ENCODE assay signal across 30 cellular contexts in genomic region chr15:46061002-46061401, GRCh38.
"Had no signal": no experiment of that assay in that cellular context is flagged by ENCODE, and none has a peak within 500 bp of the region (broad histone marks: within the 10 kb centered on the region; RNA-seq: fewer than 3 reads in every experiment).

No MANE protein-coding gene starts in this region.

- H3K4me3 ChIP-seq: ascending aorta, breast epithelium, cardiac muscle cell, coronary artery, dorsolateral prefrontal cortex had no signal

- H3K27me3 ChIP-seq: ascending aorta, breast epithelium, cardiac muscle cell, dorsolateral prefrontal cortex had no signal

- H3K4me1 Mint-ChIP-seq: activated CD4-positive, alpha-beta T cell treated with anti-CD3 and anti-CD28 coated beads for 36 hours; activated CD4-positive, alpha-beta T cell treated with anti-CD3 and anti-CD28 coated beads, Interleukin-2, amount 10 ng/mL, durations not matched to agents 24 days and 14 days; activated CD8-positive, alpha-beta memory T cell treated with anti-CD3 and anti-CD28 coated beads, Interleukin-2, amount 10 ng/mL, durations not matched to agents 7 days and 5 days; activated naive CD4-positive, alpha-beta T cell treated with anti-CD3 and anti-CD28 coated beads, Interleukin-2, amount 10 ng/mL, durations not matched to agents 7 days and 5 days; activated naive CD8-positive, alpha-beta T cell treated with anti-CD3 and anti-CD28 coated beads, Interleukin-2, amount 10 ng/mL, durations not matched to agents 7 days and 5 days; brain; endodermal cell had no signal

- DNase-seq: activated CD4-positive, alpha-beta memory T cell treated with anti-CD3 and anti-CD28 coated beads for 36 hours; activated CD4-positive, alpha-beta T cell treated with anti-CD3 and anti-CD28 coated beads for 36 hours; activated CD4-positive, alpha-beta T cell treated with anti-CD3 and anti-CD28 coated beads, Interleukin-2, amount 10 ng/mL, durations not matched to agents 24 days and 14 days; activated CD4-positive, CD25-positive, alpha-beta regulatory T cell; activated CD4-positive, CD25-positive, alpha-beta regulatory T cell treated with anti-CD3 and anti-CD28 coated beads, Interleukin-2, amount 50 U/mL, for 72 hours; activated CD8-positive, alpha-beta memory T cell treated with anti-CD3 and anti-CD28 coated beads, Interleukin-2, amount 10 ng/mL, durations not matched to agents 7 days and 5 days; activated CD8-positive, alpha-beta memory T cell treated with anti-CD3 and anti-CD28 coated beads, Interleukin-2, amount 50 U/mL, for 4 hours; activated CD8-positive, alpha-beta T cell treated with anti-CD3 and anti-CD28 coated beads, Interleukin-2, amount 10 ng/mL, durations not matched to agents 7 days and 5 days; activated gamma-delta T cell; activated naive CD4-positive, alpha-beta T cell; activated naive CD4-positive, alpha-beta T cell treated with anti-CD3 and anti-CD28 coated beads, Interleukin-2, amount 10 ng/mL, durations not matched to agents 7 days and 5 days; activated naive CD8-positive, alpha-beta T cell treated with anti-CD3 and anti-CD28 coated beads, Interleukin-2, amount 10 ng/mL, durations not matched to agents 7 days and 5 days; activated T-cell treated with anti-CD3 and anti-CD28 coated beads for 4 hours; activated T-cell treated with anti-CD3 and anti-CD28 coated beads, Interleukin-2, amount 50 U/mL, for 24 hours; activated T-cell treated with anti-CD3 and anti-CD28 coated beads, Interleukin-2, amount 50 U/mL, for 72 hours; central memory CD4-positive, alpha-beta T cell; effector memory CD4-positive, alpha-beta T cell; endodermal cell; foreskin fibroblast; head of caudate nucleus; T-helper 2 cell had no signal

- H3K4me3 Mint-ChIP-seq: activated CD4-positive, alpha-beta memory T cell treated with anti-CD3 and anti-CD28 coated beads for 36 hours; activated CD4-positive, alpha-beta T cell treated with anti-CD3 and anti-CD28 coated beads for 36 hours; activated CD4-positive, alpha-beta T cell treated with anti-CD3 and anti-CD28 coated beads, Interleukin-2, amount 10 ng/mL, durations not matched to agents 24 days and 14 days; activated CD8-positive, alpha-beta memory T cell treated with anti-CD3 and anti-CD28 coated beads, Interleukin-2, amount 10 ng/mL, durations not matched to agents 7 days and 5 days; activated CD8-positive, alpha-beta T cell treated with anti-CD3 and anti-CD28 coated beads, Interleukin-2, amount 10 ng/mL, durations not matched to agents 7 days and 5 days; activated naive CD4-positive, alpha-beta T cell treated with anti-CD3 and anti-CD28 coated beads, Interleukin-2, amount 10 ng/mL, durations not matched to agents 7 days and 5 days; activated naive CD8-positive, alpha-beta T cell treated with anti-CD3 and anti-CD28 coated beads, Interleukin-2, amount 10 ng/mL, durations not matched to agents 7 days and 5 days; activated T-cell treated with anti-CD3 and anti-CD28 coated beads, Interleukin-2, amount 50 U/mL, for 24 hours; activated T-cell treated with anti-CD3 and anti-CD28 coated beads, Interleukin-2, amount 50 U/mL, for 72 hours; brain; dendritic cell treated with granulocyte-macrophage colony-stimulating factor and Interleukin-4, amounts not matched to agents 40 ng/mL and 50 ng/mL, for 4 days; endodermal cell had no signal

- H3K9me3 ChIP-seq: ascending aorta, breast epithelium had no signal

- H3K9me3 Mint-ChIP-seq: activated CD4-positive, alpha-beta memory T cell treated with anti-CD3 and anti-CD28 coated beads for 36 hours; activated CD4-positive, alpha-beta T cell treated with anti-CD3 and anti-CD28 coated beads, Interleukin-2, amount 10 ng/mL, durations not matched to agents 24 days and 14 days; activated T-cell treated with anti-CD3 and anti-CD28 coated beads, Interleukin-2, amount 50 U/mL, for 24 hours; endodermal cell had no signal

- H3K27ac ChIP-seq: ascending aorta, breast epithelium, cardiac muscle cell, coronary artery had no signal

- H3K36me3 ChIP-seq: ascending aorta, breast epithelium, cardiac muscle cell had no signal

- FAIRE-seq: frontal cortex had no signal

- H3K4me1 ChIP-seq: ascending aorta, breast epithelium had no signal

- H3K27me3 Mint-ChIP-seq: activated CD4-positive, alpha-beta memory T cell treated with anti-CD3 and anti-CD28 coated beads for 36 hours; activated CD4-positive, alpha-beta T cell treated with anti-CD3 and anti-CD28 coated beads for 36 hours; activated CD4-positive, alpha-beta T cell treated with anti-CD3 and anti-CD28 coated beads, Interleukin-2, amount 10 ng/mL, durations not matched to agents 24 days and 14 days; activated CD8-positive, alpha-beta memory T cell treated with anti-CD3 and anti-CD28 coated beads, Interleukin-2, amount 10 ng/mL, durations not matched to agents 7 days and 5 days; activated naive CD4-positive, alpha-beta T cell treated with anti-CD3 and anti-CD28 coated beads, Interleukin-2, amount 10 ng/mL, durations not matched to agents 7 days and 5 days; activated naive CD8-positive, alpha-beta T cell treated with anti-CD3 and anti-CD28 coated beads, Interleukin-2, amount 10 ng/mL, durations not matched to agents 7 days and 5 days; activated T-cell treated with anti-CD3 and anti-CD28 coated beads, Interleukin-2, amount 50 U/mL, for 24 hours; dendritic cell treated with granulocyte-macrophage colony-stimulating factor and Interleukin-4, amounts not matched to agents 40 ng/mL and 50 ng/mL, for 4 days had no signal

- H3K27ac Mint-ChIP-seq: activated CD4-positive, alpha-beta memory T cell treated with anti-CD3 and anti-CD28 coated beads for 36 hours; activated CD4-positive, alpha-beta T cell treated with anti-CD3 and anti-CD28 coated beads for 36 hours; activated CD4-positive, alpha-beta T cell treated with anti-CD3 and anti-CD28 coated beads, Interleukin-2, amount 10 ng/mL, durations not matched to agents 24 days and 14 days; activated CD8-positive, alpha-beta memory T cell treated with anti-CD3 and anti-CD28 coated beads, Interleukin-2, amount 10 ng/mL, durations not matched to agents 7 days and 5 days; activated CD8-positive, alpha-beta T cell treated with anti-CD3 and anti-CD28 coated beads, Interleukin-2, amount 10 ng/mL, durations not matched to agents 7 days and 5 days; activated naive CD4-positive, alpha-beta T cell treated with anti-CD3 and anti-CD28 coated beads, Interleukin-2, amount 10 ng/mL, durations not matched to agents 7 days and 5 days; activated naive CD4-positive, alpha-beta T cell treated with anti-CD3 and anti-CD28 coated beads, Interleukin-2, amount 50 U/mL, for 72 hours; activated naive CD8-positive, alpha-beta T cell treated with anti-CD3 and anti-CD28 coated beads, Interleukin-2, amount 10 ng/mL, durations not matched to agents 7 days and 5 days; activated T-cell treated with anti-CD3 and anti-CD28 coated beads, Interleukin-2, amount 50 U/mL, for 24 hours; activated T-cell treated with anti-CD3 and anti-CD28 coated beads, Interleukin-2, amount 50 U/mL, for 72 hours; brain; dendritic cell treated with granulocyte-macrophage colony-stimulating factor and Interleukin-4, amounts not matched to agents 40 ng/mL and 50 ng/mL, for 4 days; endodermal cell had no signal

- H3K36me3 Mint-ChIP-seq: activated CD4-positive, alpha-beta memory T cell treated with anti-CD3 and anti-CD28 coated beads for 36 hours; activated CD8-positive, alpha-beta memory T cell treated with anti-CD3 and anti-CD28 coated beads, Interleukin-2, amount 10 ng/mL, durations not matched to agents 7 days and 5 days; activated naive CD4-positive, alpha-beta T cell treated with anti-CD3 and anti-CD28 coated beads, Interleukin-2, amount 10 ng/mL, durations not matched to agents 7 days and 5 days; activated naive CD4-positive, alpha-beta T cell treated with anti-CD3 and anti-CD28 coated beads, Interleukin-2, amount 50 U/mL, for 72 hours; activated naive CD8-positive, alpha-beta T cell treated with anti-CD3 and anti-CD28 coated beads, Interleukin-2, amount 10 ng/mL, durations not matched to agents 7 days and 5 days; brain had no signal
